12 cellular contexts compared by ENCODE assay signal in the genomic region with DNA sequence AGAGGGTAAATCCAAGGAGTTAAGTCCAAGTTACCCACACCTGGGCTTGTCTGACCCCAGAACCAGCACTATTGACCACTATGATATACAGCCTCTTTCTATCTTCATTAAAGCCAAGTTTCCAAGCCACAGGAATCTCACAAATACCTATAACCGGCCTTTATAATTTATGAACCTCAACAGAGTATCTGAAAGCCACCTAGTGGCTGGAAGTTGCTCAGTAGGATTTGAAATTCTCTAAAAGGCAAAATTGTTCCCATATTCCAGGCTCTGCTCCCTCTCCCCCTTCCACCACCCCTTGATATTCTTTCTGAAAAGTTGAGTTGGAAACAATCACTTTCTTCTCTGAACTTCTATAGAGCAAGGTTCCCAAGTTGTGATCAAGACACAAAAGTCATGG.
DNase-seq lines count a peak whose midpoint lies in the region; ATAC-seq and TF ChIP-seq lines count a peak whose summit lies in the region.
"Had no signal": no experiment of that assay in that cellular context is flagged by ENCODE, and none has a peak within 500 bp of the region (broad histone marks: within the 10 kb centered on the region; RNA-seq: fewer than 3 reads in every experiment).

No MANE protein-coding gene starts in this region.

- H3K27ac ChIP-seq in AG04450 (ENCODE audit: low read depth, low read length), result no peak overlapping the region
- H3K27ac ChIP-seq in Panc1 (ENCODE audit: low read length), result no peak overlapping the region
- H3K27ac ChIP-seq: SJSA1, suprapubic skin had no signal

- H3K9me3 ChIP-seq in AG04450 (ENCODE audit: control insufficient read depth, insufficient read depth, low read length) (no peaks in the 10 kb centered on the region), Panc1 (ENCODE audit: control insufficient read depth, insufficient read depth, low read depth, low read length) (no peaks in the 10 kb centered on the region), HAP-1 (no peaks in the 10 kb centered on the region)
- H3K9me3 ChIP-seq: SJSA1, suprapubic skin had no signal

- ATAC-seq in Panc1, result no peak
- ATAC-seq in esophagus mucosa, result no peak
- ATAC-seq: activated naive CD4-positive, alpha-beta T cell treated with anti-CD3 and anti-CD28 coated beads, Interleukin-2, amount 50 U/mL, for 72 hours had no signal

- no peak overlapping the region for H3K4me3 Mint-ChIP-seq in CD14-positive monocyte

- H3K27me3 Mint-ChIP-seq in CD14-positive monocyte (ENCODE audit: low read depth in 3 of 3), result peaks cover 1 to 2% (median 2%) of the 10 kb centered on the region in 3 donors

- H3K4me1 Mint-ChIP-seq in CD14-positive monocyte, result no peaks in the 10 kb centered on the region

- H3K4me1 ChIP-seq in Panc1 (ENCODE audit: control insufficient read depth, insufficient read depth, low read length), result no peaks in the 10 kb centered on the region
- no peaks in the 10 kb centered on the region for H3K4me1 ChIP-seq in HAP-1
- H3K4me1 ChIP-seq: SJSA1, suprapubic skin had no signal

- TF ChIP-seq CTCF in AG04450 (IDR thresholded peaks at IDR 0.05; ENCODE audit: low read depth, low read length) (peak; percentile 24; the same call in 1 of the 2 replicates), GM12873 (IDR thresholded peaks at IDR 0.05; ENCODE audit: insufficient read depth, low read depth, low read length, missing control alignments) (peak; percentile 40), Panc1 (IDR thresholded peaks at IDR 0.05) (peak; percentile 52), fibroblast of the aortic adventitia (IDR thresholded peaks at IDR 0.05; ENCODE audit: insufficient read depth, low read length) (peak; percentile 24), CD14-positive monocyte (IDR thresholded peaks at IDR 0.05) (no peak)

- DNase-seq in AG04450 (ENCODE audit: low read depth, low spot score) (no peak), Panc1 (ENCODE audit: low read depth, low spot score) (no peak), fibroblast of the aortic adventitia (ENCODE audit: low read depth) (no peak), CD14-positive monocyte (ENCODE audit: low spot score) (no peak), HAP-1 (ENCODE audit: low spot score in 2 of 2) (no peak)
- DNase-seq in activated CD8-positive, alpha-beta memory T cell treated with anti-CD3 and anti-CD28 coated beads, Interleukin-2, amount 50 U/mL, for 4 hours, result no peak
- DNase-seq: NCI-H2171 had no signal

- POLR2A ChIA-PET in AG04450 (lab: Yijun Ruan, JAX) (no interaction called here), Panc1 (lab: Charles Lee) (no interaction called here)

- CTCF ChIA-PET in AG04450 (lab: Charles Lee) (interaction anchor here (1.4 kb wide), 1 partner anchor 344 kb away, joined by 4 read pairs; no protein-coding TSS in a partner anchor), Panc1 (lab: Charles Lee) (no interaction called here)

- intact Hi-C loops in Panc1 (cut with micrococcal nuclease; ENCODE audit: unreplicated experiment) (no loop called here), CD14-positive monocyte (cut with micrococcal nuclease) (no loop called here)

- H3K27me3 ChIP-seq in AG04450 (ENCODE audit: control insufficient read depth, insufficient read depth, low read length) (no peaks in the 10 kb centered on the region), Panc1 (ENCODE audit: control insufficient read depth, insufficient read depth, low read length) (no peaks in the 10 kb centered on the region), HAP-1 (ENCODE audit: low read depth) (no peaks in the 10 kb centered on the region)
- H3K27me3 ChIP-seq: SJSA1, suprapubic skin had no signal

- no peak overlapping the region for H3K27ac Mint-ChIP-seq in CD14-positive monocyte
- H3K27ac Mint-ChIP-seq: activated naive CD4-positive, alpha-beta T cell treated with anti-CD3 and anti-CD28 coated beads, Interleukin-2, amount 50 U/mL, for 72 hours had no signal

- H3K4me3 ChIP-seq in AG04450 (ENCODE audit: low read depth, low read length) (no peak overlapping the region), Panc1 (ENCODE audit: low read depth in 2 of 2, low read length in 2 of 2) (no peak overlapping the region), fibroblast of the aortic adventitia (ENCODE audit: low read depth, low read length) (no peak overlapping the region), HAP-1 (no peak overlapping the region)
- H3K4me3 ChIP-seq: SJSA1, suprapubic skin had no signal

- no peaks in the 10 kb centered on the region for H3K9me3 Mint-ChIP-seq in CD14-positive monocyte

- no peaks in the 10 kb centered on the region for H3K36me3 ChIP-seq in Panc1 (ENCODE audit: control insufficient read depth, insufficient read depth, low read length)
- no peaks in the 10 kb centered on the region for H3K36me3 ChIP-seq in HAP-1 (replicated peaks)
- H3K36me3 ChIP-seq: SJSA1, suprapubic skin had no signal

- no peaks in the 10 kb centered on the region for H3K36me3 Mint-ChIP-seq in CD14-positive monocyte
- H3K36me3 Mint-ChIP-seq: activated naive CD4-positive, alpha-beta T cell treated with anti-CD3 and anti-CD28 coated beads, Interleukin-2, amount 50 U/mL, for 72 hours had no signal

- in situ Hi-C loops in Panc1 (cut with HindIII; ENCODE audit: low pct_unique_long_range_greater_than_20kb, low sequenced_read_pairs), result no loop called here
- in situ Hi-C loops in HAP-1 (cut with MboI; ENCODE audit: low sequenced_read_pairs), result no loop called here

- no TSS peak for BruUV-seq in Panc1 (replicated peaks; lab: Mats Ljungman, UMichigan)
